Comparison of ENCODE assay signal across 6 cellular contexts in genomic region chr1:228505944-228506343, GRCh38. TPM values are rescaled to one million over a fixed set of nuclear protein-coding genes. Genes with fewer than 3 reads are reported as not detected.
DNase-seq lines count a peak whose midpoint lies in the region; ATAC-seq, FAIRE-seq and TF ChIP-seq lines count a peak whose summit lies in the region.
"Not testable (repeated sequence)": the region's sequence is repeated elsewhere in the genome, so short reads cannot be mapped to it uniquely, and the experiment has no call there.

No MANE protein-coding gene starts in this region.

- CTCF ChIA-PET in Calu3 (lab: Charles Lee); RWPE1 (lab: Yijun Ruan, JAX); K562 (lab: Yijun Ruan, JAX; ENCODE audit: low intra/inter-chr PET ratio): not testable (repeated sequence)

- H3K36me3 ChIP-seq in HUES6 (ENCODE audit: control insufficient read depth, insufficient read depth, low read length); K562 (ENCODE audit: control insufficient read depth, insufficient read depth, low read length); neural progenitor cell: not testable (repeated sequence)

- H3K27me3 Mint-ChIP-seq in Calu3 (ENCODE audit: unreplicated experiment) (peaks cover 50% of the 10 kb centered on the region), neural progenitor cell (ENCODE audit: insufficient read depth, low read depth) (peaks cover 14% of the 10 kb centered on the region)

- ATAC-seq in K562: not testable (repeated sequence)

- intact Hi-C loops in Calu3 (cut with micrococcal nuclease; ENCODE audit: unreplicated experiment); K562 (cut with micrococcal nuclease): not testable (repeated sequence)

- H4K20me1 ChIP-seq in K562 (replicated peaks; ENCODE audit: control insufficient read depth, insufficient read depth, low read length); neural progenitor cell (ENCODE audit: low read depth): not testable (repeated sequence)

- not testable (repeated sequence) for FAIRE-seq in K562 (lab: Jason Lieb, UNC)

- not testable (repeated sequence) for H3K9ac ChIP-seq in HUES6 (ENCODE audit: low read length); K562 (ENCODE audit: insufficient read depth in 1 of 2, low read depth in 2 of 2, low read length in 2 of 2); neural progenitor cell

- H3K36me3 Mint-ChIP-seq in Calu3 (ENCODE audit: insufficient read depth, unreplicated experiment); neural progenitor cell: not testable (repeated sequence)

- not testable (repeated sequence) for H3F3A ChIP-seq in neural progenitor cell (ENCODE audit: low read depth)

- H3K79me2 ChIP-seq in K562 (ENCODE audit: control insufficient read depth, insufficient read depth, low read length); neural progenitor cell (ENCODE audit: low read depth): not testable (repeated sequence)

- H3K9me1 ChIP-seq in K562 (ENCODE audit: control insufficient read depth, insufficient read depth, low read length): not testable (repeated sequence)

- H3K4me1 ChIP-seq in HUES6 (ENCODE audit: control insufficient read depth, insufficient read depth, low read length); neural progenitor cell: not testable (repeated sequence)
- H3K4me1 ChIP-seq in K562 (replicated peaks in 1 of 2; ENCODE audit: control insufficient read depth in 2 of 2, insufficient read depth in 2 of 2, low read length in 2 of 2): peaks cover 29 to 39% of the 10 kb centered on the region in 2 experiments; a peak in 4 of 5 replicates

- H3K27ac ChIP-seq in 22Rv1 (0 out of 2 replicates have a peak overlapping the region, but pooled peaks have one; percentile 23), RWPE1 (peak overlapping the region; percentile 80)
- H3K27ac ChIP-seq in HUES6 (ENCODE audit: low read depth, low read length); K562 (ENCODE audit: extremely low read depth, low read depth, low read length); neural progenitor cell: not testable (repeated sequence)

- DNase-seq in Calu3; RWPE1 (ENCODE audit: low spot score); K562 (ENCODE audit: extremely low read depth in 1 of 4, low spot score in 3 of 4); neural progenitor cell (ENCODE audit: low spot score): not testable (repeated sequence)

- H3K4me2 ChIP-seq in K562 (ENCODE audit: insufficient read depth, low read length): not testable (repeated sequence)
- H3K4me2 ChIP-seq in neural progenitor cell: peak overlapping the region; percentile 35

- POLR2A ChIA-PET in RWPE1 (lab: Yijun Ruan, JAX; ENCODE audit: low non-redundant PET): not testable (repeated sequence)
- POLR2A ChIA-PET in K562 (lab: Yijun Ruan, JAX): interaction anchor here (1.0 kb wide), 1 partner anchor 8 kb away, joined by 3 read pairs; no protein-coding TSS in a partner anchor

- TF ChIP-seq RAD21 in K562 (CRISPR knock-in tag; conservative IDR thresholded peaks at IDR 0.05 in 1 of 2, IDR thresholded peaks at IDR 0.05 in 1 of 2): not testable (repeated sequence)

- H3K4me1 Mint-ChIP-seq in Calu3 (ENCODE audit: low read depth, unreplicated experiment); neural progenitor cell: not testable (repeated sequence)

- not testable (repeated sequence) for TF ChIP-seq EP300 in K562 (IDR thresholded peaks at IDR 0.05; ENCODE audit: low read length)

- WGBS in K562 (ENCODE audit: insufficient coverage, low coverage, missing lambda C conversion rate): 12% methylated on average over 9 of the region's 11 CpGs

- BruUV-seq in Calu3 (replicated peaks; lab: Mats Ljungman, UMichigan); K562 (replicated peaks; lab: Mats Ljungman, UMichigan): not testable (repeated sequence)

- H3K27ac Mint-ChIP-seq in Calu3 (ENCODE audit: unreplicated experiment); neural progenitor cell: not testable (repeated sequence)

- peaks cover 49% of the 10 kb centered on the region for H3K27me3 ChIP-seq in HUES6 (ENCODE audit: control insufficient read depth, insufficient read depth, low read length)
- not testable (repeated sequence) for H3K27me3 ChIP-seq in K562 (ENCODE audit: control insufficient read depth in 2 of 2, insufficient read depth in 2 of 2, low read length in 2 of 2)
- H3K27me3 ChIP-seq in neural progenitor cell: peaks cover 85% of the 10 kb centered on the region

- TF ChIP-seq CTCF in 22Rv1 (IDR thresholded peaks at IDR 0.05); Calu3 (IDR thresholded peaks at IDR 0.05; ENCODE audit: unreplicated experiment); RWPE1 (conservative IDR thresholded peaks at IDR 0.05; ENCODE audit: low read depth); K562 (IDR thresholded peaks at IDR 0.05 in 2 of 3, conservative IDR thresholded peaks at IDR 0.05 in 1 of 3; ENCODE audit: insufficient read depth in 2 of 3, low read depth in 1 of 3, low read length in 3 of 3); neural progenitor cell (IDR thresholded peaks at IDR 0.05): not testable (repeated sequence)

- not testable (repeated sequence) for H2AFZ ChIP-seq in K562 (ENCODE audit: low read depth, low read length)
- peak overlapping the region; percentile 50 for H2AFZ ChIP-seq in neural progenitor cell (replicated peaks)

- not testable (repeated sequence) for TF ChIP-seq POLR2A in K562 (conservative IDR thresholded peaks at IDR 0.05)

- not testable (repeated sequence) for H3K9me3 Mint-ChIP-seq in Calu3 (ENCODE audit: low read depth, unreplicated experiment)
- H3K9me3 Mint-ChIP-seq in neural progenitor cell: peaks cover 11% of the 10 kb centered on the region

- H3K4me3 Mint-ChIP-seq in Calu3 (ENCODE audit: low read depth, unreplicated experiment): peak overlapping the region; percentile 29
- not testable (repeated sequence) for H3K4me3 Mint-ChIP-seq in neural progenitor cell

- in situ Hi-C loops in K562 (cut with MboI): loop anchor here (5.0 kb wide), 1 partner anchor 369 kb away; no protein-coding TSS in a partner anchor

- peaks cover 15% of the 10 kb centered on the region for H3K9me3 ChIP-seq in HUES6 (ENCODE audit: control insufficient read depth, insufficient read depth, low read depth, low read length)
- peaks cover 14% of the 10 kb centered on the region for H3K9me3 ChIP-seq in K562 (replicated peaks; ENCODE audit: control insufficient read depth, insufficient read depth, low read depth, low read length)
- H3K9me3 ChIP-seq in neural progenitor cell (ENCODE audit: low read depth): not testable (repeated sequence)

- H3K4me3 ChIP-seq in HUES6 (ENCODE audit: low read depth, low read length) (peak overlapping the region; percentile 38; the same call in 1 of the 2 replicates), neural progenitor cell (peak overlapping the region; percentile 39)
- not testable (repeated sequence) for H3K4me3 ChIP-seq in K562

TF ChIP-seq in K562, 482 proteins besides CTCF, POLR2A, EP300 and RAD21 (continues in another document):
- TF ChIP-seq RB1 (IDR thresholded peaks at IDR 0.05; ENCODE audit: low read depth): 0 out of 2 replicates have a peak, but pooled peaks have one; percentile 22

RNA-seq across cellular contexts. Expression of gene RNF187, which starts 18.8 kb away (rescaled TPM):
- 87.1 and 99.2 TPM in 2 replicates for total RNA-seq in Calu3 (2022)
- total RNA-seq in K562 (2011; cell fraction: chromatin; rRNA removed; ENCODE audit: low replicate concordance): 15.0 and 31.2 TPM in 2 replicates
- 24.3 and 25.7 TPM in 2 replicates for total RNA-seq in K562 (2011; cell fraction: nucleolus; rRNA removed)
- total RNA-seq in K562 (2011; cell fraction: nucleoplasm; rRNA removed): 24.3 and 28.9 TPM in 2 replicates
- 44.1 and 53.7 TPM in 2 replicates for total RNA-seq in K562 (2014; rRNA removed)
- total RNA-seq in K562 (2014; rRNA removed; fragmentation: Illumina TruSeq; extraction: Trizol): 32.0 and 40.3 TPM in 2 replicates
- 36.8 and 38.1 TPM in 2 replicates for total RNA-seq in K562 (2015; rRNA removed; fragmentation: Illumina TruSeq; extraction: Trizol)
- total RNA-seq in K562 (2021): 114 and 119 TPM in 2 replicates
- polyA plus RNA-seq in K562 (2011; rRNA removed): 45.6 and 52.7 TPM in 2 replicates
- polyA plus RNA-seq in K562 (2011; cell fraction: cytosol; rRNA removed): 69.5 and 81.8 TPM in 2 replicates
- polyA plus RNA-seq in K562 (2011; cell fraction: nucleus; rRNA removed): 23.0 and 28.0 TPM in 2 replicates
- polyA plus RNA-seq in K562 (2012): 80.6 and 187 TPM in 2 replicates
- polyA plus RNA-seq in K562 (2014; fragmentation: Illumina TruSeq; extraction: Trizol): 53.9 and 60.8 TPM in 2 replicates
- 1 to 10 TPM; 2.3 to 3.2 TPM for polyA plus RNA-seq in K562 (2014; fragmentation: Nextera tagmentation; extraction: Ambion mirVana)
- polyA plus RNA-seq in K562 (2014; rRNA removed): 41.9 and 42.2 TPM in 2 replicates
- polyA minus RNA-seq in K562 (2011; rRNA and poly(A)+ RNA removed): 42.6 and 50.7 TPM in 2 replicates
- polyA minus RNA-seq in K562 (2011; cell fraction: cytosol; rRNA and poly(A)+ RNA removed): 44.9 and 65.3 TPM in 2 replicates
- 7.5 and 16.1 TPM in 2 replicates for polyA minus RNA-seq in K562 (2011; cell fraction: nucleus; rRNA and poly(A)+ RNA removed)
- total RNA-seq in neural progenitor cell (ENCODE audit: low replicate concordance): 16.1 and 32.3 TPM in 2 replicates
